Comparison of ENCODE assay signal across 8 cellular contexts in the genomic region with DNA sequence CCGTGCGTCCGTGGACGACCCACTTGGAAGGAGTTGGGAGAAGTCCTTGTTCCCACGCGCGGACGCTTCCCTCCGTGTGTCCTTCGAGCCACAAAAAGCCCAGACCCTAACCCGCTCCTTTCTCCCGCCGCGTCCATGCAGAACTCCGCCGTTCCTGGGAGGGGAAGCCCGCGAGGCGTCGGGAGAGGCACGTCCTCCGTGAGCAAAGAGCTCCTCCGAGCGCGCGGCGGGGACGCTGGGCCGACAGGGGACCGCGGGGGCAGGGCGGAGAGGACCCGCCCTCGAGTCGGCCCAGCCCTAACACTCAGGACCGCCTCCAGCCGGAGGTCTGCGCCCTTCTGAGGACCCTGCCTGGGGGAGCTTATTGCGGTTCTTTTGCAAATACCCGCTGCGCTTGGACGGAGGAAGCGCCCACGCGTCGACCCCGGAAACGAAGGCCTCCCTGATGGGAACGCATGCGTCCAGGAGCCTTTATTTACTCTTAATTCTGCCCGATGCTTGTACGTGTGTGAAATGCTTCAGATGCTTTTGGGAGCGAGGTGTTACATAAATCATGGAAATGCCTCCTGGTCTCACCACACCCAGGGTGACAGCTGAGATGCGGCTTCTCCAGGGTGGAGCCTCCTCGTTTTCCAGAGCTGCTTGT. TPM values are rescaled to one million over a fixed set of nuclear protein-coding genes. Genes with fewer than 3 reads are reported as not detected.
DNase-seq lines count a peak whose midpoint lies in the region; TF ChIP-seq lines count a peak whose summit lies in the region.

No MANE protein-coding gene starts in this region.

- peak overlapping the region in 12 of 21 experiments; percentile 3 to 70 (median 42) for H3K27ac ChIP-seq in skin epidermis
- H3K27ac ChIP-seq in MM.1S (ENCODE audit: low read length), result no peak overlapping the region
- H3K27ac ChIP-seq in thyroid gland, result no peak overlapping the region

- WGBS in thyroid gland, 2 donors, result 0 to 1% methylated on average over 8 to 28 of the region's 55 CpGs

- H3K9me3 Mint-ChIP-seq in activated naive CD8-positive, alpha-beta T cell treated with anti-CD3 and anti-CD28 coated beads for 36 hours, result no peaks in the 10 kb centered on the region

- H3K36me3 Mint-ChIP-seq in activated naive CD8-positive, alpha-beta T cell treated with anti-CD3 and anti-CD28 coated beads for 36 hours, result peaks cover 5% of the 10 kb centered on the region

- H3K27me3 Mint-ChIP-seq in activated naive CD8-positive, alpha-beta T cell treated with anti-CD3 and anti-CD28 coated beads for 36 hours, result no peaks in the 10 kb centered on the region

- H3K4me3 Mint-ChIP-seq in activated naive CD8-positive, alpha-beta T cell treated with anti-CD3 and anti-CD28 coated beads for 36 hours, result peak overlapping the region; percentile 81

- TF ChIP-seq POLR2A in thyroid gland (IDR thresholded peaks at IDR 0.05), result no peak

- no peaks in the 10 kb centered on the region for H3F3A ChIP-seq in MM.1S (ENCODE audit: insufficient read depth, low read length)

- H3K36me3 ChIP-seq in iPS-15b (ENCODE audit: control insufficient read depth, insufficient read depth, low read length), result peaks cover 9% of the 10 kb centered on the region
- H3K36me3 ChIP-seq in MM.1S (replicated peaks; ENCODE audit: insufficient read depth, low read length), result no peaks in the 10 kb centered on the region
- H3K36me3 ChIP-seq in thyroid gland, result peaks cover 8 to 13% of the 10 kb centered on the region in 2 donors

- DNase-seq in SHP77 (lab: John Stamatoyannopoulos, UW), result peak; percentile 59 to 69
- no peak for DNase-seq in SHP77 treated with DMSO at 0.1 percent for 48 hours (lab: John Stamatoyannopoulos, UW)
- DNase-seq in NCI-H1105 (lab: John Stamatoyannopoulos, UW), result peak; percentile 28
- DNase-seq in activated naive CD8-positive, alpha-beta T cell treated with anti-CD3 and anti-CD28 coated beads for 36 hours, result peak; percentile 35
- no peak for DNase-seq in MM.1S
- no peak for DNase-seq in thyroid gland

- H3K4me3 ChIP-seq in iPS-15b (ENCODE audit: low read depth, low read length), result peak overlapping the region; percentile 93
- H3K4me3 ChIP-seq in skin epidermis, result peak overlapping the region; percentile 26 to 53 (median 44)
- no peak overlapping the region for H3K4me3 ChIP-seq in MM.1S (ENCODE audit: low read length)
- peak overlapping the region in 1 of 3 donors; percentile 10 for H3K4me3 ChIP-seq in thyroid gland (replicated peaks in 1 of 3)

- intact Hi-C loops in thyroid gland (cut with DNase I), result no loop called here

- no peak for TF ChIP-seq CTCF in MM.1S (IDR thresholded peaks at IDR 0.05; ENCODE audit: low read length)
- no peak for TF ChIP-seq CTCF in thyroid gland (IDR thresholded peaks at IDR 0.05)

- H3K4me1 Mint-ChIP-seq in activated naive CD8-positive, alpha-beta T cell treated with anti-CD3 and anti-CD28 coated beads for 36 hours, result peaks cover 13% of the 10 kb centered on the region

- H3K27me3 ChIP-seq in iPS-15b (ENCODE audit: control insufficient read depth, insufficient read depth, low read length) (no peaks in the 10 kb centered on the region), MM.1S (replicated peaks; ENCODE audit: insufficient read depth, low read length) (peaks cover 34% of the 10 kb centered on the region), thyroid gland (no peaks in the 10 kb centered on the region)

- H3K9me3 ChIP-seq in iPS-15b (ENCODE audit: control insufficient read depth, insufficient read depth, low read length), result no peaks in the 10 kb centered on the region
- no peaks in the 10 kb centered on the region for H3K9me3 ChIP-seq in MM.1S (replicated peaks; ENCODE audit: insufficient read depth, low read length)
- H3K9me3 ChIP-seq in thyroid gland, result no peaks in the 10 kb centered on the region

- no peaks in the 10 kb centered on the region for H4K20me1 ChIP-seq in MM.1S (ENCODE audit: insufficient read depth, low read length)

- H2AFZ ChIP-seq in MM.1S (ENCODE audit: low read length), result no peak overlapping the region

- H3K4me1 ChIP-seq in iPS-15b (ENCODE audit: control insufficient read depth, insufficient read depth, low read length) (no peaks in the 10 kb centered on the region), MM.1S (ENCODE audit: low read length) (no peaks in the 10 kb centered on the region), thyroid gland (peaks cover 4 to 13% of the 10 kb centered on the region in 2 donors)

- H3K27ac Mint-ChIP-seq in activated naive CD8-positive, alpha-beta T cell treated with anti-CD3 and anti-CD28 coated beads for 36 hours, result peak overlapping the region; percentile 72

- H3K9me2 ChIP-seq in MM.1S (replicated peaks; ENCODE audit: insufficient read depth, low read length), result no peaks in the 10 kb centered on the region

- no peak overlapping the region for H3K4me2 ChIP-seq in MM.1S (ENCODE audit: low read depth, low read length)

- peak overlapping the region; percentile 65 for H3K9ac ChIP-seq in iPS-15b (ENCODE audit: low read depth, low read length)
- H3K9ac ChIP-seq in MM.1S (ENCODE audit: low read length), result no peak overlapping the region

- H3K79me2 ChIP-seq in MM.1S (ENCODE audit: low read length), result no peaks in the 10 kb centered on the region

RNA-seq across cellular contexts. Expression of gene PRMT2, which starts 32.4 kb away (rescaled TPM):
- total RNA-seq in activated naive CD8-positive, alpha-beta T cell treated with anti-CD3 and anti-CD28 coated beads for 36 hours, result 10 to 100 TPM; 56.8 to 59.9 TPM
- 100 to 1,000 TPM in 2 of 4 donors, 10 to 100 TPM in 2; 94.6 to 112 (median 99.4) TPM for total RNA-seq in thyroid gland

Comparison
In these comparisons a context has a peak if more than half of its experiments do, and no peak if none do; other contexts are left out.
1. DNase-seq: peak in SHP77 (2 of 2), NCI-H1105 (single experiment) and activated naive CD8-positive, alpha-beta T cell treated with anti-CD3 and anti-CD28 coated beads for 36 hours (single experiment); none in SHP77 treated with DMSO at 0.1 percent for 48 hours (single experiment), MM.1S (single experiment) and thyroid gland (0 of 2).
2. H3K27ac ChIP-seq: peak in skin epidermis (12 of 21); none in MM.1S (single experiment) and thyroid gland (0 of 3).